In genomic region chr15:64865126-64865997, GRCh38 we compare ENCODE assay signal across 14 cellular contexts. TPM values are rescaled to one million over a fixed set of nuclear protein-coding genes. Genes with fewer than 3 reads are reported as not detected.
A peak's percentile ranks its signal among the peaks of the same experiment; 100 is the strongest.
DNase-seq lines count a peak whose midpoint lies in the region; ATAC-seq, FAIRE-seq and TF ChIP-seq lines count a peak whose summit lies in the region.
"Had no signal": no experiment of that assay in that cellular context is flagged by ENCODE, and none has a peak within 500 bp of the region (broad histone marks: within the 10 kb centered on the region; RNA-seq: fewer than 3 reads in every experiment).

No MANE protein-coding gene starts in this region.

- H3K36me3 ChIP-seq in iPS-20b (ENCODE audit: insufficient read depth, low read depth, low read length), result peaks cover 52% of the 10 kb centered on the region
- peaks cover 47% of the 10 kb centered on the region for H3K36me3 ChIP-seq in CD4-positive, alpha-beta memory T cell (ENCODE audit: insufficient read depth, low read length)

- H3K9me3 Mint-ChIP-seq in CD4-positive, alpha-beta memory T cell, result no peaks in the 10 kb centered on the region

- ATAC-seq in GM21786 (IDR thresholded peaks at IDR 0.05; ENCODE audit: unreplicated experiment), result peak; percentile 46

- peak overlapping the region; percentile 39; the same call in 1 of the 2 replicates for H3K9ac ChIP-seq in iPS-20b (ENCODE audit: low read depth, low read length)

- no peaks in the 10 kb centered on the region for H3K9me3 ChIP-seq in iPS-20b (ENCODE audit: insufficient read depth, low read depth, low read length)
- H3K9me3 ChIP-seq in CD4-positive, alpha-beta memory T cell (ENCODE audit: control insufficient read depth in 1 of 2, low read length in 2 of 2), result no peaks in the 10 kb centered on the region
- H3K9me3 ChIP-seq: ascending aorta, thoracic aorta had no signal

- H3K27me3 ChIP-seq in iPS-20b (ENCODE audit: insufficient read depth, low read length), result no peaks in the 10 kb centered on the region
- H3K27me3 ChIP-seq in CD4-positive, alpha-beta memory T cell (ENCODE audit: insufficient read depth, low read length), result no peaks in the 10 kb centered on the region
- H3K27me3 ChIP-seq: ascending aorta had no signal

- H3K4me3 ChIP-seq in iPS-20b (ENCODE audit: low read length), result no peak overlapping the region
- no peak overlapping the region for H3K4me3 ChIP-seq in CD4-positive, alpha-beta memory T cell (ENCODE audit: low read length in 2 of 2)
- H3K4me3 ChIP-seq: ascending aorta, thoracic aorta had no signal

- intact Hi-C loops in CD4-positive, alpha-beta memory T cell (cut with micrococcal nuclease), result no loop called here

- no peak for DNase-seq in RWPE1 (ENCODE audit: low spot score)
- DNase-seq in DMS79 treated with DMSO at 0.1 percent for 48 hours (lab: John Stamatoyannopoulos, UW), result no peak
- DNase-seq in frontal cortex (ENCODE audit: low spot score in 2 of 2), result no peak
- DNase-seq in CD4-positive, alpha-beta memory T cell, result no peak
- DNase-seq: DMS153; erythroblast; stimulated activated CD4-positive, alpha-beta T cell treated with anti-CD3 and anti-CD28 coated beads, Interleukin-2, amount 100 ng/mL, for 48 hours; T-helper 2 cell had no signal

- no peak for TF ChIP-seq CTCF in RWPE1 (conservative IDR thresholded peaks at IDR 0.05; ENCODE audit: low read depth)

- peaks cover 27% of the 10 kb centered on the region for H3K4me1 ChIP-seq in iPS-20b (ENCODE audit: insufficient read depth, low read length)
- no peaks in the 10 kb centered on the region for H3K4me1 ChIP-seq in CD4-positive, alpha-beta memory T cell (ENCODE audit: insufficient read depth, low read length)
- H3K4me1 ChIP-seq: ascending aorta had no signal

- H3K27ac Mint-ChIP-seq in CD4-positive, alpha-beta memory T cell, result peak overlapping the region in 2 of 7 donors; percentile 22 to 43

- peaks cover 0 to 6% (median 4%) of the 10 kb centered on the region in 4 donors for H3K4me1 Mint-ChIP-seq in CD4-positive, alpha-beta memory T cell

- peaks cover 35 to 52% of the 10 kb centered on the region in 2 donors for H3K36me3 Mint-ChIP-seq in CD4-positive, alpha-beta memory T cell

- peak overlapping the region; percentile 29 for H3K27ac ChIP-seq in RWPE1
- peak overlapping the region; percentile 40 for H3K27ac ChIP-seq in iPS-20b (ENCODE audit: low read length)
- H3K27ac ChIP-seq in temporal lobe (ENCODE audit: low read depth, low read length), result peak overlapping the region; percentile 66
- no peak overlapping the region for H3K27ac ChIP-seq in CD4-positive, alpha-beta memory T cell (ENCODE audit: low read depth, low read length)

- H3K4me3 Mint-ChIP-seq in CD4-positive, alpha-beta memory T cell, result no peak overlapping the region

- CTCF ChIA-PET in RWPE1 (lab: Yijun Ruan, JAX), result interaction anchor here (0.6 kb wide), 2 partner anchors 20 to 740 kb away, joined by 3 to 5 read pairs; no protein-coding TSS in a partner anchor
- CTCF ChIA-PET in CD4-positive, alpha-beta memory T cell (lab: Charles Lee; ENCODE audit: partially characterized antibody), result interaction anchor here (0.6 kb wide), 1 partner anchor 512 kb away, joined by 3 read pairs; no protein-coding TSS in a partner anchor

- no peak for FAIRE-seq in frontal cortex (lab: Jason Lieb, UNC)
- FAIRE-seq: islet of Langerhans had no signal

- POLR2A ChIA-PET in RWPE1 (lab: Yijun Ruan, JAX; ENCODE audit: low non-redundant PET), result interaction anchor here (0.7 kb wide), 1 partner anchor 32 kb away, joined by 3 read pairs; no protein-coding TSS in a partner anchor
- POLR2A ChIA-PET in CD4-positive, alpha-beta memory T cell (lab: Charles Lee; ENCODE audit: partially characterized antibody), result interaction anchor here (0.8 to 4.0 kb wide), 4 partner anchors 17 to 29 kb away, joined by 3 to 17 read pairs (median 4); no protein-coding TSS in a partner anchor

- H3K27me3 Mint-ChIP-seq in CD4-positive, alpha-beta memory T cell, result no peaks in the 10 kb centered on the region

RNA-seq across cellular contexts. Expression of gene PLEKHO2, which starts 23.6 kb away (rescaled TPM):
- total RNA-seq in temporal lobe (4.9 TPM), frontal cortex (4.5 TPM)
- total RNA-seq in CD4-positive, alpha-beta memory T cell, result 10 to 100 TPM; 22.7 to 24.1 TPM
- 10 to 100 TPM; 10.6 to 29.1 TPM for polyA plus RNA-seq in CD4-positive, alpha-beta memory T cell

RNA-seq across cellular contexts. Expression of gene PIF1, which starts 39.9 kb away (rescaled TPM):
- total RNA-seq in temporal lobe (1.2 TPM), frontal cortex (0.82 TPM)
- total RNA-seq in CD4-positive, alpha-beta memory T cell, result under 1 TPM; 0.17 to 0.58 TPM
- polyA plus RNA-seq in CD4-positive, alpha-beta memory T cell, result not detected
- total RNA-seq: ascending aorta had no signal

RNA-seq across cellular contexts. Expression of gene ANKDD1A, which starts 46.3 kb away (rescaled TPM):
- 12.0 TPM for total RNA-seq in temporal lobe
- 13.9 TPM for total RNA-seq in frontal cortex
- total RNA-seq in CD4-positive, alpha-beta memory T cell, result 1 to 10 TPM; 4.5 to 5.9 TPM
- polyA plus RNA-seq in CD4-positive, alpha-beta memory T cell, result 1 to 10 TPM in 1 of 2 donors, under 1 TPM in 1; 0.16 to 1.7 TPM
